34 cellular contexts compared by ENCODE assay signal in the genomic region with DNA sequence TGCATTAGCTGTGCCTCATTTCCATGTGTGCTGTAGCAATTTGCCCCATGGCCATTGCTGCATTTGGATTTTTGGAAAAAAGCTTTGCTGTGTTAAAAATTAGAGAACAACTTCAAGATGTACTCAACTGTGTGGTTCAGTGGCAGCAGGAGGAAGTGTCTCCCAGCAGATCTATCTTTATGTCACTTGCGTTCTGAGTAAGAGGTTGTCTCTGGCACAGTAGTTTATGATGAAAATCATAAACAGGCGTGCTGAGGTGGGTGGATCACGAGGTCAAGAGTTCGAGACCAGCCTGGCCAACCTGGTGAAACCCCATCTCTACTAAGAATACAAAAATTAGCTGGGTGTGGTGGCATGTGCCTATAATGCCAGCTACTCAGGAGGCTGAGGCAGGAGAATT. TPM values are rescaled to one million over a fixed set of nuclear protein-coding genes. Genes with fewer than 3 reads are reported as not detected.
"Had no signal": no experiment of that assay in that cellular context is flagged by ENCODE, and none has a peak within 500 bp of the region (broad histone marks: within the 10 kb centered on the region; RNA-seq: fewer than 3 reads in every experiment).

No MANE protein-coding gene starts in this region.

- H3K4me1 ChIP-seq: gastroesophageal sphincter, right lobe of liver, transverse colon had no signal

- DNase-seq: activated CD8-positive, alpha-beta memory T cell treated with anti-CD3 and anti-CD28 coated beads for 24 hours; activated gamma-delta T cell treated with Interleukin-2 at 50 U/mL for 16 hours; activated naive CD4-positive, alpha-beta T cell treated with anti-CD3 and anti-CD28 coated beads, Interleukin-2, amount 50 U/mL, for 16 hours; activated T-cell treated with anti-CD3 and anti-CD28 coated beads, Interleukin-2, amount 50 U/mL, for 24 hours; amniotic stem cell; brain microvascular endothelial cell; dorsolateral prefrontal cortex; effector memory CD4-positive, alpha-beta T cell; hippocampal formation; left cardiac atrium; left ventricle myocardium superior; mucosa of descending colon; right lobe of liver; stimulated activated CD4-positive, alpha-beta T cell treated with anti-CD3 and anti-CD28 coated beads, Interleukin-2, amount 100 ng/mL, for 48 hours; stimulated activated naive CD4-positive, alpha-beta T cell treated with Interleukin-2 at 50 U/mL for 16 hours; T-helper 17 cell; T1000; transverse colon had no signal

- H3K9me3 ChIP-seq: gastroesophageal sphincter, mucosa of descending colon, right lobe of liver, transverse colon had no signal

- H3K4me3 ChIP-seq: coronary artery, dorsolateral prefrontal cortex, gastroesophageal sphincter, mucosa of descending colon, right lobe of liver, transverse colon had no signal

- H3K27me3 ChIP-seq: brain microvascular endothelial cell, dorsolateral prefrontal cortex, gastroesophageal sphincter, right lobe of liver, transverse colon had no signal

- H3K27ac ChIP-seq: brain microvascular endothelial cell, coronary artery, dorsolateral prefrontal cortex, gastroesophageal sphincter, right lobe of liver, transverse colon had no signal

- H3K36me3 ChIP-seq: brain microvascular endothelial cell, gastroesophageal sphincter, right lobe of liver, transverse colon had no signal

- ATAC-seq: activated T-helper 17 cell treated with anti-CD3 and anti-CD28 coated beads, Interleukin-2, amount 50 U/mL, for 72 hours; gastroesophageal sphincter; left cardiac atrium; left ventricle myocardium superior; mucosa of descending colon; right lobe of liver; T-helper 17 cell; WTC11 had no signal

- FAIRE-seq: astrocyte, keratinocyte had no signal

RNA-seq across cellular contexts. Expression of a gene that starts 29.0 kb away (rescaled TPM):
- total RNA-seq: astrocyte; cardiac septum; left cardiac atrium; left ventricle myocardium superior; mucosa of descending colon; myocyte; natural killer cell treated with Interleukin-12 subunit alpha and Interleukin-12 subunit beta and Interleukin-15 and Interleukin-18, amount 100 ng/mL, for 72 hours; osteoblast; right lobe of liver; temporal lobe; transverse colon; urinary bladder; WTC11 had no signal
- polyA plus RNA-seq: keratinocyte had no signal

RNA-seq across cellular contexts. Expression of a gene that starts 54.7 kb away (rescaled TPM):
- total RNA-seq: astrocyte, cardiac septum, epithelial cell of proximal tubule, left cardiac atrium, left ventricle myocardium superior, lung microvascular endothelial cell, mesenteric fat pad, mucosa of descending colon, myocyte, osteoblast, right lobe of liver, skeletal muscle tissue, T-helper 17 cell had no signal
- polyA plus RNA-seq: urinary bladder had no signal
